ENCODE assay signal across 1 cellular context in the genomic region with DNA sequence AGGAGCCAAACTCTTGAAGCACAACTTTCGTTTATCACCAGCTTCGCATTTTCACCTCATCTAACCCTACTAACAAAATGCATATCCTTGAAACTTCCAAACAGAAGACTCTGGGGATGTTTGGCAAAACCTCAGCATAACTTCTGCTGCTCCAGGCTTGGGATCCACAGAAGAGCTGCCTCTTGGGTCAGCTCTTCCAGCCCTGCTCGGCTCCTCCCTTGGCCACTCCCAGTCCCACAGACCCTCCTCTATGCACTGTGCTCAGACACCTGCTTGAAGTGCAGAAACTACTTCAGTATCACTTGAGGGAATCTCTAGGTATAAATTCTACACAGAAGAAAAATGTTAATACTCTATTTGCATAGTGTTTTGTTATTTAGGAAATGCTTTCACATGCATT.
TF ChIP-seq lines count a peak whose summit lies in the region.

No MANE protein-coding gene starts in this region.

TF ChIP-seq in SK-N-SH, 30 proteins besides CTCF, POLR2A, EP300 and RAD21:
- no peak for TF ChIP-seq REST (IDR thresholded peaks at IDR 0.05; ENCODE audit: low read depth, low read length)
- no peak for TF ChIP-seq FOSL2 (IDR thresholded peaks at IDR 0.05; ENCODE audit: borderline replicate concordance, low read depth)
- TF ChIP-seq, protein P1, sequence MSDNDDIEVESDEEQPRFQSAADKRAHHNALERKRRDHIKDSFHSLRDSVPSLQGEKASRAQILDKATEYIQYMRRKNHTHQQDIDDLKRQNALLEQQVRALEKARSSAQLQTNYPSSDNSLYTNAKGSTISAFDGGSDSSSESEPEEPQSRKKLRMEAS (IDR thresholded peaks at IDR 0.05; ENCODE audit: low read depth), result no peak
- no peak for TF ChIP-seq ELF1 (IDR thresholded peaks at IDR 0.05)
- no peak for TF ChIP-seq NFIC (IDR thresholded peaks at IDR 0.05; ENCODE audit: borderline replicate concordance)
- no peak for TF ChIP-seq NRF1 (IDR thresholded peaks at IDR 0.05; ENCODE audit: low read depth, low read length)
- TF ChIP-seq MEF2A (IDR thresholded peaks at IDR 0.05; ENCODE audit: borderline replicate concordance, low read depth), result no peak
- no peak for TF ChIP-seq RFX5 (IDR thresholded peaks at IDR 0.05; ENCODE audit: low read length)
- no peak for TF ChIP-seq POLR2AphosphoS5 (IDR thresholded peaks at IDR 0.05; ENCODE audit: low read depth, low read length)
- TF ChIP-seq PBX3 (IDR thresholded peaks at IDR 0.05), result no peak
- no peak for TF ChIP-seq FOXM1 (IDR thresholded peaks at IDR 0.05; ENCODE audit: low read depth)
- TF ChIP-seq SIN3A (IDR thresholded peaks at IDR 0.05; ENCODE audit: borderline replicate concordance, low read depth, low read length), result no peak
- no peak for TF ChIP-seq TCF12 (IDR thresholded peaks at IDR 0.05)
- no peak for TF ChIP-seq TAF1 (IDR thresholded peaks at IDR 0.05; ENCODE audit: borderline replicate concordance, low read depth, low read length)
- TF ChIP-seq IRF3 (IDR thresholded peaks at IDR 0.05; ENCODE audit: low read depth, low read length), result no peak
- TF ChIP-seq GATA2 (CRISPR knock-in tag; IDR thresholded peaks at IDR 0.05), result no peak
- no peak for TF ChIP-seq RXRA (IDR thresholded peaks at IDR 0.05; ENCODE audit: borderline replicate concordance, low read depth)
